10 cellular contexts compared by ENCODE assay signal in genomic region chr5:68682400-68683152, GRCh38.
A peak's percentile ranks its signal among the peaks of the same experiment; 100 is the strongest.
DNase-seq lines count a peak whose midpoint lies in the region; TF ChIP-seq lines count a peak whose summit lies in the region.
"Had no signal": no experiment of that assay in that cellular context is flagged by ENCODE, and none has a peak within 500 bp of the region (broad histone marks: within the 10 kb centered on the region; RNA-seq: fewer than 3 reads in every experiment).

No MANE protein-coding gene starts in this region.

- peaks cover 63% of the 10 kb centered on the region for H3K4me1 Mint-ChIP-seq in nephron

- H3K4me1 ChIP-seq in esophagus squamous epithelium, result peaks cover 0 to 29% (median 8%) of the 10 kb centered on the region in 3 donors

- peaks cover 2% of the 10 kb centered on the region for H3K9me3 Mint-ChIP-seq in nephron

- in situ Hi-C loops in Caki2 (cut with HindIII; ENCODE audit: low pct_unique_long_range_greater_than_20kb, low sequenced_read_pairs), result no loop called here

- no peaks in the 10 kb centered on the region for H3K36me3 Mint-ChIP-seq in nephron (ENCODE audit: low read depth)

- peak overlapping the region in 3 of 4 donors; percentile 22 to 40 (median 33) for H3K27ac ChIP-seq in esophagus squamous epithelium
- no peak overlapping the region for H3K27ac ChIP-seq in coronary artery

- no peak for TF ChIP-seq CTCF in esophagus squamous epithelium (IDR thresholded peaks at IDR 0.05)
- TF ChIP-seq CTCF in nephron (IDR thresholded peaks at IDR 0.05; ENCODE audit: unreplicated experiment in 3 of 3), result no peak
- TF ChIP-seq CTCF in coronary artery (IDR thresholded peaks at IDR 0.05), result no peak

- no peaks in the 10 kb centered on the region for H3K27me3 ChIP-seq in esophagus squamous epithelium

- DNase-seq in Caki2 (ENCODE audit: low read depth) (peak; percentile 81), NCI-H2171 treated with DMSO at 0.1 percent for 48 hours (lab: John Stamatoyannopoulos, UW) (peak; percentile 83), esophagus squamous epithelium (lab: John Stamatoyannopoulos, UW) (no peak), midbrain (lab: John Stamatoyannopoulos, UW) (no peak), coronary artery (ENCODE audit: low spot score) (no peak), T-helper 1 cell (no peak), NOMO-1 treated with dmso at 0.1 percent for 144 hours (lab: John Stamatoyannopoulos, UW; ENCODE audit: unreplicated experiment) (no peak)
- DNase-seq: activated CD8-positive, alpha-beta memory T cell treated with anti-CD3 and anti-CD28 coated beads for 24 hours; DND-41 had no signal

- H3K27ac Mint-ChIP-seq in nephron, result peak overlapping the region; percentile 68 to 79 (median 72)

- H3K27me3 Mint-ChIP-seq in nephron (ENCODE audit: low read depth), result no peaks in the 10 kb centered on the region

- WGBS in esophagus squamous epithelium, 2 donors, result 45 to 47% methylated on average over 6 of the region's 6 CpGs

- no peaks in the 10 kb centered on the region for H3K9me3 ChIP-seq in esophagus squamous epithelium

- no peak overlapping the region for H3K4me3 ChIP-seq in esophagus squamous epithelium
- H3K4me3 ChIP-seq in coronary artery, result no peak overlapping the region

- intact Hi-C loops in esophagus squamous epithelium (cut with DNase I), result no loop called here

- H3K36me3 ChIP-seq in esophagus squamous epithelium, result no peaks in the 10 kb centered on the region

- TF ChIP-seq POLR2A in esophagus squamous epithelium (IDR thresholded peaks at IDR 0.05), result no peak

- no peak overlapping the region for H3K4me3 Mint-ChIP-seq in nephron

Comparison
In these comparisons a context has a peak if more than half of its experiments do, and no peak if none do; other contexts are left out.
1. DNase-seq: peak in Caki2 (single experiment) and NCI-H2171 treated with DMSO at 0.1 percent for 48 hours (single experiment); none in esophagus squamous epithelium (single experiment), midbrain (single experiment), coronary artery (single experiment), T-helper 1 cell (0 of 5) and NOMO-1 treated with dmso at 0.1 percent for 144 hours (single experiment).
2. H3K27ac ChIP-seq: peak in esophagus squamous epithelium (3 of 4); none in coronary artery (0 of 2).